10 cellular contexts compared by ENCODE assay signal in genomic region chr5:14257995-14258403, GRCh38.
DNase-seq lines count a peak whose midpoint lies in the region; ATAC-seq and TF ChIP-seq lines count a peak whose summit lies in the region.
"Had no signal": no experiment of that assay in that cellular context is flagged by ENCODE, and none has a peak within 500 bp of the region (broad histone marks: within the 10 kb centered on the region; RNA-seq: fewer than 3 reads in every experiment).

No MANE protein-coding gene starts in this region.

- intact Hi-C loops in tibial artery (cut with DNase I; ENCODE audit: low total_unique reads) = no loop called here

- H3K27me3 ChIP-seq in tibial artery = no peaks in the 10 kb centered on the region

- ATAC-seq in HG02642 (IDR thresholded peaks at IDR 0.05; ENCODE audit: poor library complexity, unreplicated experiment) = peak; percentile 66

- no peaks in the 10 kb centered on the region for H3K36me3 ChIP-seq in tibial artery

- H3K27me3 Mint-ChIP-seq in IgD-negative memory B cell (no peaks in the 10 kb centered on the region), osteocyte (ENCODE audit: unreplicated experiment) (no peaks in the 10 kb centered on the region)

- H3K4me1 ChIP-seq in tibial artery = peaks cover 0 to 78% (median 41%) of the 10 kb centered on the region in 4 donors

- no peak overlapping the region for H3K4me3 ChIP-seq in tibial artery

- H3K36me3 Mint-ChIP-seq in IgD-negative memory B cell (peaks cover 12% of the 10 kb centered on the region), osteocyte (ENCODE audit: unreplicated experiment) (peaks cover 6% of the 10 kb centered on the region)

- peaks cover 0 to 4% (median 0%) of the 10 kb centered on the region in 3 donors for H3K9me3 Mint-ChIP-seq in IgD-negative memory B cell
- peaks cover 5% of the 10 kb centered on the region for H3K9me3 Mint-ChIP-seq in osteocyte (ENCODE audit: unreplicated experiment)

- H3K27ac ChIP-seq in tibial artery = no peak overlapping the region
- H3K27ac ChIP-seq: 22Rv1 had no signal

- TF ChIP-seq CTCF in osteocyte (IDR thresholded peaks at IDR 0.05) (no peak), tibial artery (IDR thresholded peaks at IDR 0.05) (no peak)

- peak overlapping the region in 2 of 4 donors; percentile 84 to 92 for H3K4me3 Mint-ChIP-seq in IgD-negative memory B cell
- no peak overlapping the region for H3K4me3 Mint-ChIP-seq in osteocyte (ENCODE audit: unreplicated experiment)

- H3K9me3 ChIP-seq in tibial artery = no peaks in the 10 kb centered on the region

- DNase-seq in DMS 273 (lab: John Stamatoyannopoulos, UW; ENCODE audit: unreplicated experiment) (peak; percentile 30), DMS 273 treated with DMSO at 0.1 percent for 48 hours (lab: John Stamatoyannopoulos, UW) (no peak), osteocyte (ENCODE audit: extremely low spot score, unreplicated experiment) (no peak), tibial artery (no peak), NCI-H1092 treated with DMSO at 0.1 percent for 48 hours (lab: John Stamatoyannopoulos, UW) (no peak)
- no peak for DNase-seq in activated CD4-positive, alpha-beta T cell treated with anti-CD3 and anti-CD28 coated beads, Interleukin-2, amount 50 U/mL, for 48 hours
- DNase-seq: NCI-H345 had no signal

- H3K27ac Mint-ChIP-seq in IgD-negative memory B cell = peak overlapping the region in 2 of 3 donors; percentile 3 to 77
- peak overlapping the region; percentile 78 for H3K27ac Mint-ChIP-seq in osteocyte (ENCODE audit: unreplicated experiment)

- H3K4me1 Mint-ChIP-seq in IgD-negative memory B cell (peaks cover 46 to 64% (median 57%) of the 10 kb centered on the region in 3 donors), osteocyte (ENCODE audit: unreplicated experiment) (peaks cover 75% of the 10 kb centered on the region)
